ENCODE assay signal across 25 cellular contexts in the genomic region with DNA sequence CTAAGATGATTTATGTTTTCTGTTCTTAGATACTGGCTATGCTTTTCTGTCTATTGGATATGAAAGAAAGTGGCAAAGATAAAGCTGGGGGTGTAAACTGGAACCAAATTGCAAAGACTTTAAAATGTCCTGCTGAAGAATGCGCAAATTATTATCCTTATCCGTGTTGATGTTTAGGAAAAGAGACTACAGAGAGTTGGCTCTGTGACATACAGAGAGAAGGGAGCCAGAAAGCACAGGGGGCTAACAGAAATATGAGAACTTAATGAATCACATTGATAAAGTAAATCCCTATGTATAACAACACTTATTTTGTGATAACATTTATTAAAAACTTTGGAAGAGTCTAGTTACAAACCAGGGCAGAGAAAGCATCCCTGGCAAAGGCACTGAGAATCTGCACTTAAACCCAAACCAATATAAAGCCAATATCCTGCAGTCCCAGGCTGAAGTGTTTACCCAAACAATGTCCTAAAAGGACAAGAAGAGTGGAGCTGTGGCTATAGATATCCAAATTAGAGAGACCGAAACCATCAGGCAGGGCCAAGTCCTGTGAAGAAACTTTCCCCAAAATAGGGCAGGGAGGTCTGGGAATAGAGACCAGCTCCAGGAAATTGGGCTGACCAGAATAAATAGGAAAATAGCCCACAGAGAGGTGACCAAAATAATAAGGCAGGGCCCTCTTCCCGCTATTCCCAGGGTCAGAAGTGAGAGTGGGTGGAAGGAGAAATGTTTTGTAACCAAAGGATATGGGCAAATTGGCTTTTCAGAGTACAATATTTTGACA. TPM values are rescaled to one million over a fixed set of nuclear protein-coding genes. Genes with fewer than 3 reads are reported as not detected.
"Had no signal": no experiment of that assay in that cellular context is flagged by ENCODE, and none has a peak within 500 bp of the region (broad histone marks: within the 10 kb centered on the region; RNA-seq: fewer than 3 reads in every experiment).

No MANE protein-coding gene starts in this region.

- H3K4me3 Mint-ChIP-seq: activated CD4-positive, alpha-beta T cell treated with anti-CD3 and anti-CD28 coated beads for 36 hours; activated T-cell treated with anti-CD3 and anti-CD28 coated beads, Interleukin-2, amount 50 U/mL, for 24 hours; activated T-helper 17 cell treated with anti-CD3 and anti-CD28 coated beads, Interleukin-2, amount 50 U/mL, for 72 hours; nephron progenitor cell; T-helper 2 cell treated with Interferon-gamma antibody and Interleukin-4, amounts not matched to agents 5 μg/mL and 100 μg/mL, for 36 hours had no signal

- DNase-seq: activated CD4-positive, alpha-beta T cell treated with anti-CD3 and anti-CD28 coated beads for 36 hours; activated CD4-positive, alpha-beta T cell treated with anti-CD3 and anti-CD28 coated beads, Interleukin-2, amount 50 U/mL, for 4 hours; activated CD8-positive, alpha-beta memory T cell treated with anti-CD3 and anti-CD28 coated beads for 24 hours; activated CD8-positive, alpha-beta memory T cell treated with anti-CD3 and anti-CD28 coated beads, Interleukin-2, amount 50 U/mL, for 4 hours; activated T-cell treated with anti-CD3 and anti-CD28 coated beads, Interleukin-2, amount 50 U/mL, for 24 hours; adrenal gland; cerebellar nuclear complex; cortex of kidney; nephron progenitor cell; sigmoid colon; SK-N-SH; stimulated activated CD4-positive, alpha-beta T cell treated with anti-CD3 and anti-CD28 coated beads, Interleukin-15, amount 100 ng/mL, for 24 hours; stimulated activated naive CD4-positive, alpha-beta T cell; testis; upper lobe of right lung had no signal

- H3K9me3 ChIP-seq: adrenal gland, breast epithelium, sigmoid colon, SK-N-SH, testis, upper lobe of right lung had no signal

- H3K27me3 ChIP-seq: adrenal gland, breast epithelium, sigmoid colon, testis, upper lobe of right lung had no signal

- H3K27me3 Mint-ChIP-seq: activated CD4-positive, alpha-beta T cell treated with anti-CD3 and anti-CD28 coated beads for 36 hours; activated T-cell treated with anti-CD3 and anti-CD28 coated beads, Interleukin-2, amount 50 U/mL, for 24 hours; activated T-helper 17 cell treated with anti-CD3 and anti-CD28 coated beads, Interleukin-2, amount 50 U/mL, for 72 hours had no signal

- H3K4me1 Mint-ChIP-seq: activated CD4-positive, alpha-beta T cell treated with anti-CD3 and anti-CD28 coated beads for 36 hours; activated T-helper 17 cell treated with anti-CD3 and anti-CD28 coated beads, Interleukin-2, amount 50 U/mL, for 72 hours; nephron progenitor cell had no signal

- ATAC-seq: activated CD4-positive, alpha-beta T cell treated with anti-CD3 and anti-CD28 coated beads for 36 hours; activated naive CD4-positive, alpha-beta T cell treated with anti-CD3 and anti-CD28 coated beads, Interleukin-2, amount 50 U/mL, for 72 hours; activated T-helper 17 cell treated with anti-CD3 and anti-CD28 coated beads, Interleukin-2, amount 50 U/mL, for 72 hours; upper lobe of right lung had no signal

- H3K36me3 ChIP-seq: adrenal gland, breast epithelium, sigmoid colon, upper lobe of right lung had no signal

- H3K27ac Mint-ChIP-seq: activated CD4-positive, alpha-beta T cell treated with anti-CD3 and anti-CD28 coated beads for 36 hours; activated T-cell treated with anti-CD3 and anti-CD28 coated beads, Interleukin-2, amount 50 U/mL, for 24 hours; activated T-helper 17 cell treated with anti-CD3 and anti-CD28 coated beads, Interleukin-2, amount 50 U/mL, for 72 hours; nephron progenitor cell; T-helper 2 cell treated with Interferon-gamma antibody and Interleukin-4, amounts not matched to agents 5 μg/mL and 100 μg/mL, for 36 hours had no signal

- H3K4me3 ChIP-seq: adrenal gland, breast epithelium, sigmoid colon, smooth muscle cell, testis, upper lobe of right lung had no signal

- H3K27ac ChIP-seq: adrenal gland, epithelial cell of prostate, parathyroid adenoma, sigmoid colon, testis, upper lobe of right lung had no signal

- H3K4me1 ChIP-seq: adrenal gland, breast epithelium, parathyroid adenoma, sigmoid colon, testis, upper lobe of right lung had no signal

- H3K9me3 Mint-ChIP-seq: activated T-cell treated with anti-CD3 and anti-CD28 coated beads, Interleukin-2, amount 50 U/mL, for 24 hours; T-helper 2 cell treated with Interferon-gamma antibody and Interleukin-4, amounts not matched to agents 5 μg/mL and 100 μg/mL, for 36 hours had no signal

- H3K9ac ChIP-seq: parathyroid adenoma, SK-N-SH had no signal

RNA-seq across cellular contexts. Expression of gene BTLA, which starts 45.0 kb away (rescaled TPM):
- total RNA-seq: fibroblast of villous mesenchyme, kidney epithelial cell, myocyte, sigmoid colon, smooth muscle cell had no signal
- polyA plus RNA-seq: SK-N-SH, smooth muscle cell had no signal
